12 cellular contexts compared by ENCODE assay signal in the genomic region with DNA sequence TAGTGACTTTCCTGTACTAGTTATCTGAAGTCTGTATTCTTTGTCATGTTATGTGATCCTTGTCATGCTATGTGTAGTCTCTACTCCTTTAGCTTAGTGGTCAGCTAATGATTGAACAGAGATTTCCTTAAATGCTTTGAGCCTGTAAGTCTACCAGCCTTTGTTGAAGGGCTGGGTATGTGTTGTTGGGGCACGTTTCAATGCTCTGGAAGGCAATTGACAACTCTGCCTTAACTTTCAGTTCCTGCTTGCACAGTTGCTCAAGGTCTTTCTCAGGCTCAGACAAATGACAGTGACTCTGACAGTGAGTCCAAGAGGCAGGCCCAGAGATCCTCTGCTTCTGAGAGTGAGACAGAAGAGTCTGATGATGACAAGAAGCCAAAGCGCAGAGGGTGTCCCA.
A peak's percentile ranks its signal among the peaks of the same experiment; 100 is the strongest.
DNase-seq lines count a peak whose midpoint lies in the region; ATAC-seq, FAIRE-seq and TF ChIP-seq lines count a peak whose summit lies in the region.
"Had no signal": no experiment of that assay in that cellular context is flagged by ENCODE, and none has a peak within 500 bp of the region (broad histone marks: within the 10 kb centered on the region; RNA-seq: fewer than 3 reads in every experiment).

No MANE protein-coding gene starts in this region.

- peak overlapping the region in 4 of 5 experiments; percentile 37 to 90 (median 61) for H3K27ac Mint-ChIP-seq in brain

- DNase-seq in GM12892 (ENCODE audit: insufficient read length): no peak
- DNase-seq in upper lobe of left lung: no peak
- no peak for DNase-seq in D341Med (ENCODE audit: low spot score)
- no peak for DNase-seq in midbrain (lab: John Stamatoyannopoulos, UW)
- DNase-seq in omental fat pad (ENCODE audit: low spot score): no peak
- DNase-seq: activated T-cell treated with anti-CD3 and anti-CD28 coated beads, Interleukin-2, amount 50 U/mL, for 48 hours; T-helper 9 cell had no signal

- H3K27me3 ChIP-seq in upper lobe of left lung: no peaks in the 10 kb centered on the region
- H3K27me3 ChIP-seq: gastroesophageal sphincter had no signal

- ATAC-seq in GM19395 (IDR thresholded peaks at IDR 0.05; ENCODE audit: unreplicated experiment) (peak; percentile 87), HG03064 (IDR thresholded peaks at IDR 0.05; ENCODE audit: low read depth, unreplicated experiment) (peak; percentile 68), upper lobe of left lung (ENCODE audit: low FRiP score in 2 of 2) (no peak), omental fat pad (ENCODE audit: low FRiP score) (no peak)
- ATAC-seq: gastroesophageal sphincter had no signal

- peaks cover 79% of the 10 kb centered on the region for H3K36me3 Mint-ChIP-seq in brain

- no peaks in the 10 kb centered on the region for H3K4me1 ChIP-seq in upper lobe of left lung

- H3K9me3 Mint-ChIP-seq in brain: no peaks in the 10 kb centered on the region

- no peak overlapping the region for H3K4me3 ChIP-seq in upper lobe of left lung
- H3K4me3 ChIP-seq: gastroesophageal sphincter had no signal

- 80 to 97% methylated on average over 2 of the region's 2 CpGs for WGBS in upper lobe of left lung, 2 donors

- peaks cover 39 to 100% (median 73%) of the 10 kb centered on the region in 4 donors for H3K36me3 ChIP-seq in upper lobe of left lung

- no peak for TF ChIP-seq CTCF in brain (conservative IDR thresholded peaks at IDR 0.05)
- TF ChIP-seq CTCF in upper lobe of left lung (IDR thresholded peaks at IDR 0.05): no peak
- TF ChIP-seq CTCF in omental fat pad (IDR thresholded peaks at IDR 0.05): no peak

- no peaks in the 10 kb centered on the region for H3K9me3 ChIP-seq in upper lobe of left lung
- H3K9me3 ChIP-seq: gastroesophageal sphincter had no signal

- H3K27ac ChIP-seq in upper lobe of left lung: no peak overlapping the region
- H3K27ac ChIP-seq: gastroesophageal sphincter had no signal

- H3K4me3 Mint-ChIP-seq in brain: peak overlapping the region in 1 of 5 experiments; percentile 22

- H3K27me3 Mint-ChIP-seq in brain: no peaks in the 10 kb centered on the region

- FAIRE-seq in GM12892 (lab: Jason Lieb, UNC): peak; percentile 79
- FAIRE-seq: colon had no signal

- TF ChIP-seq EP300 in upper lobe of left lung (IDR thresholded peaks at IDR 0.05): no peak

- no peak for TF ChIP-seq POLR2A in GM12892 (IDR thresholded peaks at IDR 0.05; ENCODE audit: low read depth, low read length)
- no peak for TF ChIP-seq POLR2A in upper lobe of left lung (IDR thresholded peaks at IDR 0.05)

- peaks cover 36% of the 10 kb centered on the region for H3K4me1 Mint-ChIP-seq in brain

Comparison
In these comparisons a context has a peak if more than half of its experiments do, and no peak if none do; other contexts are left out.
1. ATAC-seq: peak in GM19395 (single experiment) and HG03064 (single experiment); none in upper lobe of left lung (0 of 2) and omental fat pad (single experiment).